In genomic region chr7:154871928-154872750, GRCh38 we compare ENCODE assay signal across 28 cellular contexts.
"Had no signal": no experiment of that assay in that cellular context is flagged by ENCODE, and none has a peak within 500 bp of the region (broad histone marks: within the 10 kb centered on the region; RNA-seq: fewer than 3 reads in every experiment).

No MANE protein-coding gene starts in this region.

- FAIRE-seq: endothelial cell of umbilical vein had no signal

- H3K4me3 Mint-ChIP-seq: activated CD4-positive, alpha-beta T cell treated with anti-CD3 and anti-CD28 coated beads for 36 hours; activated CD8-positive, alpha-beta T cell treated with anti-CD3 and anti-CD28 coated beads, Interleukin-2, amount 10 ng/mL, durations not matched to agents 7 days and 5 days; activated naive CD4-positive, alpha-beta T cell treated with anti-CD3 and anti-CD28 coated beads for 36 hours; activated naive CD8-positive, alpha-beta T cell treated with anti-CD3 and anti-CD28 coated beads for 36 hours; activated T-helper 1 cell treated with anti-CD3 and anti-CD28 coated beads, Interleukin-12 subunit alpha, Interleukin-12 subunit beta, Interleukin-2, Interleukin-4 antibody, amounts not matched to agents 30 ng/mL and 10 ng/mL and 1 ng/mL, durations not matched to agents 14 hours and 24 hours and 36 hours; effector memory CD8-positive, alpha-beta T cell; mesothelial cell of epicardium; nephron progenitor cell; T-helper 2 cell treated with Interferon-gamma antibody and Interleukin-4, amounts not matched to agents 5 μg/mL and 100 μg/mL, for 36 hours had no signal

- ATAC-seq: activated CD4-positive, alpha-beta T cell treated with anti-CD3 and anti-CD28 coated beads for 36 hours; activated CD8-positive, alpha-beta T cell treated with anti-CD3 and anti-CD28 coated beads, Interleukin-2, amount 10 ng/mL, durations not matched to agents 7 days and 5 days; effector memory CD8-positive, alpha-beta T cell; foreskin keratinocyte; left colon had no signal

- H3K9me3 ChIP-seq: adrenal gland, ascending aorta, tibial nerve, uterus had no signal

- H3K36me3 Mint-ChIP-seq: activated naive CD8-positive, alpha-beta T cell treated with anti-CD3 and anti-CD28 coated beads for 36 hours; mesothelial cell of epicardium had no signal

- H3K4me3 ChIP-seq: adrenal gland, ascending aorta, tibial nerve, uterus had no signal

- DNase-seq: activated CD4-positive, alpha-beta T cell treated with anti-CD3 and anti-CD28 coated beads for 36 hours; activated CD4-positive, CD25-positive, alpha-beta regulatory T cell; activated CD8-positive, alpha-beta T cell treated with anti-CD3 and anti-CD28 coated beads, Interleukin-2, amount 10 ng/mL, durations not matched to agents 7 days and 5 days; activated effector memory CD4-positive, alpha-beta T cell treated with anti-CD3 and anti-CD28 coated beads, Interleukin-2, amount 50 U/mL, for 16 hours; activated naive CD4-positive, alpha-beta T cell treated with anti-CD3 and anti-CD28 coated beads for 36 hours; activated naive CD8-positive, alpha-beta T cell treated with anti-CD3 and anti-CD28 coated beads for 36 hours; activated T-cell treated with anti-CD3 and anti-CD28 coated beads for 4 hours; brain microvascular endothelial cell; cortex of kidney; effector memory CD8-positive, alpha-beta T cell; foreskin keratinocyte; islet precursor cell; left colon; mammary epithelial cell; naive B cell; nephron progenitor cell; right cardiac atrium; stimulated activated CD4-positive, alpha-beta T cell treated with anti-CD3 and anti-CD28 coated beads, Interleukin-2, amount 100 ng/mL, for 48 hours; stimulated activated naive CD4-positive, alpha-beta T cell treated with Interleukin-2 at 50 U/mL for 16 hours; T-helper 1 cell; uterus had no signal

- H3K9me3 Mint-ChIP-seq: activated naive CD4-positive, alpha-beta T cell treated with anti-CD3 and anti-CD28 coated beads for 36 hours; activated naive CD8-positive, alpha-beta T cell treated with anti-CD3 and anti-CD28 coated beads for 36 hours; activated T-helper 1 cell treated with anti-CD3 and anti-CD28 coated beads, Interleukin-12 subunit alpha, Interleukin-12 subunit beta, Interleukin-2, Interleukin-4 antibody, amounts not matched to agents 30 ng/mL and 10 ng/mL and 1 ng/mL, durations not matched to agents 14 hours and 24 hours and 36 hours; effector memory CD8-positive, alpha-beta T cell; mesothelial cell of epicardium; nephron progenitor cell; T-helper 2 cell treated with Interferon-gamma antibody and Interleukin-4, amounts not matched to agents 5 μg/mL and 100 μg/mL, for 36 hours had no signal

- H3K36me3 ChIP-seq: adrenal gland, ascending aorta, brain microvascular endothelial cell, tibial nerve, uterus had no signal

- H3K4me1 Mint-ChIP-seq: activated CD4-positive, alpha-beta T cell treated with anti-CD3 and anti-CD28 coated beads for 36 hours; mesothelial cell of epicardium had no signal

- H3K27ac ChIP-seq: adrenal gland, ascending aorta, brain microvascular endothelial cell, foreskin keratinocyte, tibial nerve, uterus had no signal

- H3K27ac Mint-ChIP-seq: activated CD4-positive, alpha-beta T cell treated with anti-CD3 and anti-CD28 coated beads for 36 hours; activated CD8-positive, alpha-beta T cell treated with anti-CD3 and anti-CD28 coated beads, Interleukin-2, amount 10 ng/mL, durations not matched to agents 7 days and 5 days; activated naive CD4-positive, alpha-beta T cell treated with anti-CD3 and anti-CD28 coated beads for 36 hours; activated naive CD8-positive, alpha-beta T cell treated with anti-CD3 and anti-CD28 coated beads for 36 hours; activated T-helper 1 cell treated with anti-CD3 and anti-CD28 coated beads, Interleukin-12 subunit alpha, Interleukin-12 subunit beta, Interleukin-2, Interleukin-4 antibody, amounts not matched to agents 30 ng/mL and 10 ng/mL and 1 ng/mL, durations not matched to agents 14 hours and 24 hours and 36 hours; effector memory CD8-positive, alpha-beta T cell; mesothelial cell of epicardium; naive B cell; nephron progenitor cell; T-helper 2 cell treated with Interferon-gamma antibody and Interleukin-4, amounts not matched to agents 5 μg/mL and 100 μg/mL, for 36 hours had no signal

- H3K27me3 ChIP-seq: adrenal gland, ascending aorta, brain microvascular endothelial cell, foreskin keratinocyte, tibial nerve, uterus had no signal

- H3K4me1 ChIP-seq: ascending aorta, foreskin keratinocyte, tibial nerve, uterus had no signal
